Comparison of ENCODE assay signal across 30 cellular contexts in genomic region chr13:20227730-20228129, GRCh38. TPM values are rescaled to one million over a fixed set of nuclear protein-coding genes. Genes with fewer than 3 reads are reported as not detected.
DNase-seq lines count a peak whose midpoint lies in the region; ATAC-seq and TF ChIP-seq lines count a peak whose summit lies in the region.
"Had no signal": no experiment of that assay in that cellular context is flagged by ENCODE, and none has a peak within 500 bp of the region (broad histone marks: within the 10 kb centered on the region; RNA-seq: fewer than 3 reads in every experiment).

No MANE protein-coding gene starts in this region.

- no peaks in the 10 kb centered on the region for H3K36me3 ChIP-seq in mammary epithelial cell (ENCODE audit: insufficient read depth, low read length)
- no peaks in the 10 kb centered on the region for H3K36me3 ChIP-seq in PC-9 (ENCODE audit: low read depth)
- H3K36me3 ChIP-seq: BE2C, BLaER1 had no signal

- no peak overlapping the region for H3K4me3 Mint-ChIP-seq in MCF 10A (ENCODE audit: unreplicated experiment)
- no peak overlapping the region for H3K4me3 Mint-ChIP-seq in activated CD4-positive, alpha-beta T cell treated with anti-CD3 and anti-CD28 coated beads for 36 hours
- H3K4me3 Mint-ChIP-seq: CD14-positive monocyte; CD4-positive, alpha-beta memory T cell; CD4-positive, CD25-positive, alpha-beta regulatory T cell; CD8-positive, alpha-beta memory T cell had no signal

- BruUV-seq in MCF 10A (replicated peaks; lab: Mats Ljungman, UMichigan) (no TSS peak), mammary epithelial cell (replicated peaks; lab: Mats Ljungman, UMichigan) (no TSS peak), PC-9 (replicated peaks; lab: Mats Ljungman, UMichigan) (no TSS peak)

- CTCF ChIA-PET in MCF 10A (lab: Yijun Ruan, JAX) (interaction anchor here (0.6 to 1.1 kb wide), 3 partner anchors 30 to 185 kb away, joined by 3 to 4 read pairs (median 3); no protein-coding TSS in a partner anchor), mammary epithelial cell (lab: Charles Lee; ENCODE audit: low non-redundant PET) (no interaction called here), PC-9 (lab: Charles Lee) (no interaction called here)
- CTCF ChIA-PET in activated CD4-positive, alpha-beta T cell treated with anti-CD3 and anti-CD28 coated beads for 36 hours (lab: Charles Lee): interaction anchor here (1.2 kb wide), 1 partner anchor 263 kb away, joined by 6 read pairs; no protein-coding TSS in a partner anchor

- in situ Hi-C loops in mammary epithelial cell (cut with MboI; ENCODE audit: low sequenced_read_pairs in 2 of 2): no loop called here

- H3K9ac ChIP-seq in mammary epithelial cell (ENCODE audit: insufficient read depth, low read length): no peak overlapping the region
- H3K9ac ChIP-seq: BLaER1 had no signal

- no peaks in the 10 kb centered on the region for H4K20me1 ChIP-seq in mammary epithelial cell (ENCODE audit: insufficient read depth, low read length)
- H4K20me1 ChIP-seq in PC-9 (ENCODE audit: insufficient read depth): no peaks in the 10 kb centered on the region

- no peaks in the 10 kb centered on the region for H3K27me3 Mint-ChIP-seq in MCF 10A (ENCODE audit: insufficient read depth, unreplicated experiment)
- peaks cover 6% of the 10 kb centered on the region for H3K27me3 Mint-ChIP-seq in activated CD4-positive, alpha-beta T cell treated with anti-CD3 and anti-CD28 coated beads for 36 hours

- TF ChIP-seq CTCF in MCF 10A (IDR thresholded peaks at IDR 0.05; ENCODE audit: unreplicated experiment) (no peak), mammary epithelial cell (conservative IDR thresholded peaks at IDR 0.05 in 1 of 2, IDR thresholded peaks at IDR 0.05 in 1 of 2; ENCODE audit: extremely low read depth in 1 of 2, insufficient read depth in 1 of 2, low read depth in 1 of 2, low read length in 2 of 2) (no peak), PC-9 (conservative IDR thresholded peaks at IDR 0.05) (no peak), dorsolateral prefrontal cortex (IDR thresholded peaks at IDR 0.05 in 54 of 56, conservative IDR thresholded peaks at IDR 0.05 in 2 of 56; ENCODE audit: low read depth in 1 of 56, partially characterized antibody in 56 of 56) (no peak), foreskin fibroblast (IDR thresholded peaks at IDR 0.05; ENCODE audit: low read depth, low read length) (no peak)

- H3K9me3 Mint-ChIP-seq in MCF 10A (ENCODE audit: unreplicated experiment): no peaks in the 10 kb centered on the region
- H3K9me3 Mint-ChIP-seq in activated CD4-positive, alpha-beta T cell treated with anti-CD3 and anti-CD28 coated beads for 36 hours (ENCODE audit: low read depth): no peaks in the 10 kb centered on the region
- H3K9me3 Mint-ChIP-seq: CD4-positive, alpha-beta memory T cell; CD8-positive, alpha-beta memory T cell had no signal

- H3K27ac ChIP-seq in mammary epithelial cell (ENCODE audit: insufficient read depth, low read depth, low read length) (no peak overlapping the region), PC-9 (no peak overlapping the region), dorsolateral prefrontal cortex (peak overlapping the region in 11 of 59 donors; percentile 9 to 63 (median 35)), substantia nigra (ENCODE audit: low read depth, low read length, poor library complexity, severe bottlenecking) (no peak overlapping the region)
- H3K27ac ChIP-seq: BLaER1 had no signal

- no peaks in the 10 kb centered on the region for H3K4me1 Mint-ChIP-seq in MCF 10A (ENCODE audit: insufficient read depth, unreplicated experiment)
- H3K4me1 Mint-ChIP-seq in activated CD4-positive, alpha-beta T cell treated with anti-CD3 and anti-CD28 coated beads for 36 hours: peaks cover 12% of the 10 kb centered on the region

- H3K27ac Mint-ChIP-seq in MCF 10A (ENCODE audit: low read depth, unreplicated experiment): peak overlapping the region; percentile 39
- H3K27ac Mint-ChIP-seq in activated CD4-positive, alpha-beta T cell treated with anti-CD3 and anti-CD28 coated beads for 36 hours: no peak overlapping the region
- H3K27ac Mint-ChIP-seq: CD14-positive monocyte; CD4-positive, alpha-beta memory T cell; CD4-positive, CD25-positive, alpha-beta regulatory T cell; CD8-positive, alpha-beta memory T cell had no signal

- WGBS in mammary epithelial cell (ENCODE audit: low coverage, missing lambda C conversion rate): 63% methylated on average over 3 of the region's 6 CpGs

- H3K9me3 ChIP-seq in mammary epithelial cell (replicated peaks; ENCODE audit: insufficient read depth, low read length) (no peaks in the 10 kb centered on the region), PC-9 (ENCODE audit: insufficient read depth, low read depth) (no peaks in the 10 kb centered on the region)
- H3K9me3 ChIP-seq: BE2C had no signal

- no peak overlapping the region for H2AFZ ChIP-seq in mammary epithelial cell (ENCODE audit: low read depth, low read length)
- H2AFZ ChIP-seq in PC-9: 0 out of 2 replicates have a peak overlapping the region, but pooled peaks have one; percentile 2

- H3K4me2 ChIP-seq in mammary epithelial cell (ENCODE audit: insufficient read depth, low read depth, low read length) (no peak overlapping the region), PC-9 (no peak overlapping the region)
- H3K4me2 ChIP-seq: BLaER1 had no signal

- intact Hi-C loops in MCF 10A (cut with micrococcal nuclease): no loop called here
- intact Hi-C loops in mammary epithelial cell (cut with micrococcal nuclease): no loop called here
- intact Hi-C loops in PC-9 (cut with micrococcal nuclease; ENCODE audit: unreplicated experiment): no loop called here
- intact Hi-C loops in dorsolateral prefrontal cortex (cut with DNase I): no loop called here
- intact Hi-C loops in sciatic nerve (cut with DNase I): no loop called here
- intact Hi-C loops in activated CD4-positive, alpha-beta T cell treated with anti-CD3 and anti-CD28 coated beads for 36 hours (cut with DNase I, micrococcal nuclease): no loop called here

- peak; percentile 31 for ATAC-seq in sciatic nerve
- ATAC-seq in activated CD4-positive, alpha-beta T cell treated with anti-CD3 and anti-CD28 coated beads for 36 hours: no peak
- ATAC-seq: GM12878 had no signal

- dilution Hi-C loops in mammary epithelial cell (cut with HindIII; ENCODE audit: low sequenced_read_pairs): no loop called here

- H3K4me1 ChIP-seq in mammary epithelial cell (ENCODE audit: insufficient read depth, low read length) (peaks cover 5% of the 10 kb centered on the region), PC-9 (replicated peaks; ENCODE audit: insufficient read depth) (no peaks in the 10 kb centered on the region)
- H3K4me1 ChIP-seq: BE2C had no signal

- H3K4me3 ChIP-seq in mammary epithelial cell (replicated peaks in 1 of 3; ENCODE audit: insufficient read depth in 1 of 3, low read depth in 2 of 3, low read length in 3 of 3) (no peak overlapping the region), PC-9 (no peak overlapping the region), dorsolateral prefrontal cortex (peak overlapping the region in 39 of 59 donors; percentile 0 to 62 (median 26)), foreskin fibroblast (ENCODE audit: low read depth in 1 of 2, low read length in 2 of 2) (no peak overlapping the region)
- H3K4me3 ChIP-seq: BLaER1, GM12878 had no signal

- DNase-seq in MCF 10A (ENCODE audit: unreplicated experiment) (no peak), mammary epithelial cell (no peak), PC-9 (no peak), dorsolateral prefrontal cortex (no peak), sciatic nerve (ENCODE audit: low spot score) (no peak), substantia nigra (lab: John Stamatoyannopoulos, UW) (no peak), foreskin fibroblast (no peak)
- no peak for DNase-seq in activated CD4-positive, alpha-beta T cell treated with anti-CD3 and anti-CD28 coated beads for 36 hours
- DNase-seq: 8988T; ACHN; BE2C; C1 segment of cervical spinal cord; CD4-positive, alpha-beta memory T cell; CD4-positive, CD25-positive, alpha-beta regulatory T cell; CD8-positive, alpha-beta memory T cell; COR-L47; DMS 273 treated with DMSO at 0.1 percent for 48 hours; DMS153; DMS53; DMS79; DND-41; EL; GDM1 had no signal

- POLR2A ChIA-PET in MCF 10A (lab: Yijun Ruan, JAX) (no interaction called here), PC-9 (lab: Charles Lee; ENCODE audit: unreplicated experiment) (no interaction called here)
- POLR2A ChIA-PET in activated CD4-positive, alpha-beta T cell treated with anti-CD3 and anti-CD28 coated beads for 36 hours (lab: Charles Lee): no interaction called here

- H3K27me3 ChIP-seq in mammary epithelial cell (ENCODE audit: insufficient read depth, low read length) (peaks cover 12% of the 10 kb centered on the region), PC-9 (ENCODE audit: insufficient read depth, low read depth) (peaks cover 4% of the 10 kb centered on the region; the same call in 1 of the 2 replicates), dorsolateral prefrontal cortex (peaks cover 0 to 38% (median 25%) of the 10 kb centered on the region in 45 donors)

- no peaks in the 10 kb centered on the region for H3K9me2 ChIP-seq in PC-9 (ENCODE audit: insufficient read depth)

- no peaks in the 10 kb centered on the region for H3F3A ChIP-seq in PC-9 (ENCODE audit: insufficient read depth, low read depth)

- H3K36me3 Mint-ChIP-seq in MCF 10A (ENCODE audit: insufficient read depth, unreplicated experiment): no peaks in the 10 kb centered on the region
- no peaks in the 10 kb centered on the region for H3K36me3 Mint-ChIP-seq in activated CD4-positive, alpha-beta T cell treated with anti-CD3 and anti-CD28 coated beads for 36 hours (ENCODE audit: low read depth)
- H3K36me3 Mint-ChIP-seq: CD4-positive, alpha-beta memory T cell; CD4-positive, CD25-positive, alpha-beta regulatory T cell had no signal

- H3K79me2 ChIP-seq in mammary epithelial cell (ENCODE audit: insufficient read depth, low read length): no peaks in the 10 kb centered on the region
- H3K79me2 ChIP-seq in PC-9 (ENCODE audit: low read depth): no peaks in the 10 kb centered on the region

RNA-seq across cellular contexts. Expression of gene GJB6, which starts 4.4 kb away (rescaled TPM):
- not detected in 2 replicates for total RNA-seq in MCF 10A (2022)
- 10 to 100 TPM in 1 of 2 donors, 1 to 10 TPM in 1; 2.1 to 27.5 TPM for total RNA-seq in mammary epithelial cell
- polyA plus RNA-seq in mammary epithelial cell: 1.4 TPM
- not detected for polyA minus RNA-seq in mammary epithelial cell
- not detected in 2 replicates for total RNA-seq in PC-9 (2021)
- 100 to 1,000 TPM in 17 of 120 experiments, 10 to 100 TPM in 102, 1 to 10 TPM in 1; 9.8 to 193 (median 60.5) TPM for total RNA-seq in dorsolateral prefrontal cortex
- not detected for total RNA-seq in sciatic nerve
- total RNA-seq in activated CD4-positive, alpha-beta T cell treated with anti-CD3 and anti-CD28 coated beads for 36 hours: 1 to 10 TPM; 2.7 to 2.9 TPM
- total RNA-seq: A673, Daoy, G401, GM12878 had no signal
- polyA plus RNA-seq: AG04450; CD14-positive monocyte; CD4-positive, alpha-beta memory T cell; CD8-positive, alpha-beta memory T cell had no signal

RNA-seq across cellular contexts. Expression of gene GJB2, which starts 35.0 kb away (rescaled TPM):
- total RNA-seq in MCF 10A (2022): 12.9 and 15.5 TPM in 2 replicates
- total RNA-seq in mammary epithelial cell: 100 to 1,000 TPM in 1 of 2 donors, 10 to 100 TPM in 1; 48.1 to 126 TPM
- 144 TPM for polyA plus RNA-seq in mammary epithelial cell
- polyA minus RNA-seq in mammary epithelial cell: 171 TPM
- 4.2 and 5.5 TPM in 2 replicates for total RNA-seq in PC-9 (2021)
- total RNA-seq in dorsolateral prefrontal cortex: 1 to 10 TPM in 82 of 120 experiments, under 1 TPM in 36, not detected in 2; 0.29 to 7.3 (median 1.4) TPM
- total RNA-seq in sciatic nerve: 6.4 TPM
- 1 to 10 TPM; 9.0 to 9.9 TPM for total RNA-seq in activated CD4-positive, alpha-beta T cell treated with anti-CD3 and anti-CD28 coated beads for 36 hours
- total RNA-seq: A673; CD4-positive, alpha-beta memory T cell; CD4-positive, CD25-positive, alpha-beta regulatory T cell; G401 had no signal
- polyA plus RNA-seq: CD14-positive monocyte; CD4-positive, alpha-beta memory T cell; CD4-positive, CD25-positive, alpha-beta regulatory T cell; CD8-positive, alpha-beta memory T cell had no signal

Comparison
In these comparisons a context has a peak if more than half of its experiments do, and no peak if none do; other contexts are left out.
1. CTCF ChIA-PET loops: an anchor here in MCF 10A (0.6 to 1.1 kb wide) and activated CD4-positive, alpha-beta T cell treated with anti-CD3 and anti-CD28 coated beads for 36 hours (1.2 kb wide); none called in mammary epithelial cell and PC-9.
2. H3K4me3 ChIP-seq: peak in dorsolateral prefrontal cortex (39 of 59); none in mammary epithelial cell (0 of 3), PC-9 (single experiment) and foreskin fibroblast (0 of 2).